In genomic region chr1:156079762-156080597, GRCh38 we compare ENCODE assay signal across 1 cellular context.
TF ChIP-seq lines count a peak whose summit lies in the region.

No MANE protein-coding gene starts in this region.

TF ChIP-seq in IMR-90, 13 proteins besides CTCF, POLR2A, EP300 and RAD21:
- TF ChIP-seq MAFK (IDR thresholded peaks at IDR 0.05; ENCODE audit: low read depth, low read length): no peak
- no peak for TF ChIP-seq CHD1 (IDR thresholded peaks at IDR 0.05; ENCODE audit: low read depth, low read length)
- TF ChIP-seq FOS (IDR thresholded peaks at IDR 0.05; ENCODE audit: low read depth, low read length): no peak
- TF ChIP-seq MAZ (IDR thresholded peaks at IDR 0.05; ENCODE audit: borderline replicate concordance, low read depth, low read length): no peak
- TF ChIP-seq RCOR1 (IDR thresholded peaks at IDR 0.05; ENCODE audit: insufficient replicate concordance, low read length): no peak
- TF ChIP-seq ELK1 (IDR thresholded peaks at IDR 0.05; ENCODE audit: borderline replicate concordance, low read depth, low read length): no peak
- TF ChIP-seq RFX5 (IDR thresholded peaks at IDR 0.05; ENCODE audit: low read depth, low read length): no peak
- no peak for TF ChIP-seq NFE2L2 (IDR thresholded peaks at IDR 0.05; ENCODE audit: low read depth, low read length)
- no peak for TF ChIP-seq MXI1 (IDR thresholded peaks at IDR 0.05; ENCODE audit: borderline replicate concordance, low read depth, low read length)
- TF ChIP-seq CEBPB (IDR thresholded peaks at IDR 0.05; ENCODE audit: low read depth, low read length): no peak
